Comparison of ENCODE assay signal across 3 cellular contexts in the genomic region with DNA sequence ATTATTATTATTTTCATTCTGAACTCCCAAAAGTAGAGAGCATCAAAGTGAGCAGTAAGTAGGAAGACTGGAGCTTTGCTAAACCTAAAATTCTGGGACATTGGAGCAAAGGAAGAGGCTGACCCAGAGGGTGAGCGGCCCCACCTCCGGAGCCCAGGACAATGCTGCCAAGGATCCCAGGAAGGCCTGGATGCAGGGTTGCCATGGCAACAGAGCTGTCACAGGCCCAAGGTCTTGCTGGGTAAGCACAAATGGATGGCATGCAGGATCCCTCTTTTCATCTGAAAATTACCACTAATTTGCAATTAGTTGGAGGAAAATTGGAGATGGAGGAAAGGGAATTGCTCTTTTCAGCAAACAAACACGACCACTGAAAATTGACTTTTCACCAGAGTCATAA.
TF ChIP-seq lines count a peak whose summit lies in the region.

No MANE protein-coding gene starts in this region.

TF ChIP-seq in IMR-90, 13 proteins besides CTCF, POLR2A, EP300 and RAD21:
- TF ChIP-seq RFX5 (IDR thresholded peaks at IDR 0.05; ENCODE audit: low read depth, low read length): 0 out of 2 replicates have a peak, but pooled peaks have one; percentile 27
- no peak for TF ChIP-seq BHLHE40 (IDR thresholded peaks at IDR 0.05; ENCODE audit: low read depth, low read length)
TF ChIP-seq in IMR-90: peak in this region for 1.

TF ChIP-seq in H1, 55 proteins besides CTCF, POLR2A, EP300 and RAD21:
- TF ChIP-seq BACH1 (IDR thresholded peaks at IDR 0.05; ENCODE audit: low read length) (no peak), SP1 (IDR thresholded peaks at IDR 0.05; ENCODE audit: low read depth, low read length) (no peak), POLR2AphosphoS5 (IDR thresholded peaks at IDR 0.05; ENCODE audit: low read depth, low read length) (no peak), CTBP2 (IDR thresholded peaks at IDR 0.05; ENCODE audit: borderline replicate concordance, insufficient read depth, insufficient read length, low read length) (no peak), MAFK (IDR thresholded peaks at IDR 0.05; ENCODE audit: low read depth, low read length) (peak; percentile 46; the same call in 1 of the 2 replicates), SRF (IDR thresholded peaks at IDR 0.05; ENCODE audit: low read depth, low read length) (no peak), RFX5 (IDR thresholded peaks at IDR 0.05; ENCODE audit: borderline replicate concordance, low read depth, low read length) (peak; percentile 88), CBX8 (IDR thresholded peaks at IDR 0.05; ENCODE audit: borderline replicate concordance, low read depth, low read length) (no peak), GABPA (IDR thresholded peaks at IDR 0.05; ENCODE audit: borderline replicate concordance, insufficient read depth, low read length) (no peak), BCL11A (IDR thresholded peaks at IDR 0.05; ENCODE audit: low read depth in 2 of 2, low read length in 2 of 2) (no peak), ASH2L (IDR thresholded peaks at IDR 0.05; ENCODE audit: low read length) (no peak)

TF ChIP-seq in GM12891, 5 proteins besides CTCF, POLR2A, EP300 and RAD21:
- TF ChIP-seq PAX5 (IDR thresholded peaks at IDR 0.05; ENCODE audit: insufficient read depth, low read length, severe bottlenecking) (no peak), SPI1 (IDR thresholded peaks at IDR 0.05; ENCODE audit: low read depth, low read length) (no peak), POLR2AphosphoS5 (IDR thresholded peaks at IDR 0.05; ENCODE audit: low read depth, low read length) (no peak), TAF1 (IDR thresholded peaks at IDR 0.05; ENCODE audit: low read depth, low read length) (no peak), POU2F2 (IDR thresholded peaks at IDR 0.05; ENCODE audit: low read depth, low read length) (no peak)
